31 cellular contexts compared by ENCODE assay signal in genomic region chr16:76488065-76488417, GRCh38.
"Had no signal": no experiment of that assay in that cellular context is flagged by ENCODE, and none has a peak within 500 bp of the region (broad histone marks: within the 10 kb centered on the region; RNA-seq: fewer than 3 reads in every experiment).

No MANE protein-coding gene starts in this region.

- H3K27me3 Mint-ChIP-seq: activated B cell treated with CpG ODN at 0.5 μM for 24 hours; activated CD8-positive, alpha-beta T cell treated with anti-CD3 and anti-CD28 coated beads for 36 hours; activated naive CD8-positive, alpha-beta T cell; activated T-helper 17 cell treated with anti-CD3 and anti-CD28 coated beads, Interleukin-2, amount 50 U/mL, for 72 hours; central memory CD8-positive, alpha-beta T cell; dendritic cell treated with granulocyte-macrophage colony-stimulating factor and Interleukin-4, amounts not matched to agents 40 ng/mL and 50 ng/mL, for 4 days; effector memory CD8-positive, alpha-beta T cell; T-helper 17 cell had no signal

- ATAC-seq: activated CD4-positive, CD25-positive, alpha-beta regulatory T cell treated with anti-CD3 and anti-CD28 coated beads, Interleukin-2, amount 50 U/mL, for 24 hours; activated CD8-positive, alpha-beta T cell treated with anti-CD3 and anti-CD28 coated beads for 36 hours; activated T-cell treated with anti-CD3 and anti-CD28 coated beads, Interleukin-2, amount 50 U/mL, for 4 hours; activated T-helper 17 cell treated with anti-CD3 and anti-CD28 coated beads, Interleukin-2, amount 50 U/mL, for 72 hours; effector memory CD8-positive, alpha-beta T cell; gastroesophageal sphincter; T-helper 17 cell had no signal

- H3K27me3 ChIP-seq: brain microvascular endothelial cell, dorsolateral prefrontal cortex, esophagus squamous epithelium, gastroesophageal sphincter had no signal

- H3K4me1 ChIP-seq: esophagus squamous epithelium, gastroesophageal sphincter had no signal

- H3K27ac Mint-ChIP-seq: activated B cell treated with CpG ODN at 0.5 μM for 24 hours; activated CD8-positive, alpha-beta T cell treated with anti-CD3 and anti-CD28 coated beads for 36 hours; activated naive CD8-positive, alpha-beta T cell; activated T-helper 17 cell treated with anti-CD3 and anti-CD28 coated beads, Interleukin-2, amount 50 U/mL, for 72 hours; dendritic cell treated with granulocyte-macrophage colony-stimulating factor and Interleukin-4, amounts not matched to agents 40 ng/mL and 50 ng/mL, for 4 days; effector memory CD8-positive, alpha-beta T cell; T-helper 17 cell; T-helper 2 cell treated with Interferon-gamma antibody and Interleukin-4, amounts not matched to agents 5 μg/mL and 100 μg/mL, for 36 hours had no signal

- H3K36me3 Mint-ChIP-seq: activated naive CD8-positive, alpha-beta T cell had no signal

- DNase-seq: activated B cell treated with CpG ODN at 0.5 μM for 24 hours; activated CD4-positive, alpha-beta T cell treated with anti-CD3 and anti-CD28 coated beads for 48 hours; activated CD4-positive, alpha-beta T cell treated with anti-CD3 and anti-CD28 coated beads, Interleukin-2, amount 50 U/mL, for 1 hour; activated CD4-positive, alpha-beta T cell treated with anti-CD3 and anti-CD28 coated beads, Interleukin-2, amount 50 U/mL, for 48 hours; activated CD8-positive, alpha-beta memory T cell treated with anti-CD3 and anti-CD28 coated beads for 24 hours; activated CD8-positive, alpha-beta T cell treated with anti-CD3 and anti-CD28 coated beads for 36 hours; activated effector memory CD4-positive, alpha-beta T cell treated with Interleukin-2 at 50 U/mL for 16 hours; activated gamma-delta T cell treated with Interleukin-2 at 50 U/mL for 16 hours; activated naive CD4-positive, alpha-beta T cell treated with anti-CD3 and anti-CD28 coated beads, Interleukin-2, amount 50 U/mL, for 16 hours; activated naive CD4-positive, alpha-beta T cell treated with Interleukin-2 at 50 U/mL for 16 hours; activated T-cell treated with anti-CD3 and anti-CD28 coated beads, Interleukin-2, amount 50 U/mL, for 4 hours; amniotic stem cell; anterior cingulate cortex; brain microvascular endothelial cell; dorsolateral prefrontal cortex; effector memory CD8-positive, alpha-beta T cell; esophagus squamous epithelium; foreskin melanocyte; T-helper 1 cell; T-helper 17 cell; T1000; WERI-Rb-1 had no signal

- H3K4me3 Mint-ChIP-seq: activated B cell treated with CpG ODN at 0.5 μM for 24 hours; activated CD8-positive, alpha-beta T cell treated with anti-CD3 and anti-CD28 coated beads for 36 hours; activated naive CD8-positive, alpha-beta T cell; activated T-cell treated with anti-CD3 and anti-CD28 coated beads, Interleukin-2, amount 50 U/mL, for 4 hours; activated T-helper 17 cell treated with anti-CD3 and anti-CD28 coated beads, Interleukin-2, amount 50 U/mL, for 72 hours; central memory CD8-positive, alpha-beta T cell; dendritic cell treated with granulocyte-macrophage colony-stimulating factor and Interleukin-4, amounts not matched to agents 40 ng/mL and 50 ng/mL, for 4 days; effector memory CD8-positive, alpha-beta T cell; T-helper 17 cell; T-helper 2 cell treated with Interferon-gamma antibody and Interleukin-4, amounts not matched to agents 5 μg/mL and 100 μg/mL, for 36 hours had no signal

- H3K4me1 Mint-ChIP-seq: activated B cell treated with CpG ODN at 0.5 μM for 24 hours; activated T-helper 17 cell treated with anti-CD3 and anti-CD28 coated beads, Interleukin-2, amount 50 U/mL, for 72 hours; central memory CD8-positive, alpha-beta T cell; T-helper 17 cell had no signal

- H3K9me3 ChIP-seq: esophagus squamous epithelium, gastroesophageal sphincter had no signal

- H3K4me3 ChIP-seq: coronary artery, dorsolateral prefrontal cortex, esophagus squamous epithelium, gastroesophageal sphincter had no signal

- H3K36me3 ChIP-seq: brain microvascular endothelial cell, esophagus squamous epithelium, gastroesophageal sphincter, WERI-Rb-1 had no signal

- H3K27ac ChIP-seq: brain microvascular endothelial cell, coronary artery, epithelial cell of prostate, esophagus squamous epithelium, gastroesophageal sphincter, WERI-Rb-1 had no signal
